ENCODE assay signal across 9 cellular contexts in genomic region chr5:35852084-35852734, GRCh38. TPM values are rescaled to one million over a fixed set of nuclear protein-coding genes. Genes with fewer than 3 reads are reported as not detected.
A peak's percentile ranks its signal among the peaks of the same experiment; 100 is the strongest.
DNase-seq lines count a peak whose midpoint lies in the region; ATAC-seq, FAIRE-seq and TF ChIP-seq lines count a peak whose summit lies in the region.
"Had no signal": no experiment of that assay in that cellular context is flagged by ENCODE, and none has a peak within 500 bp of the region (broad histone marks: within the 10 kb centered on the region; RNA-seq: fewer than 3 reads in every experiment).

No MANE protein-coding gene starts in this region.

- H3K9ac ChIP-seq in endothelial cell of umbilical vein (replicated peaks; ENCODE audit: extremely low read depth, insufficient read depth, low read length) = no peak overlapping the region

- H4K20me1 ChIP-seq in endothelial cell of umbilical vein (replicated peaks; ENCODE audit: control insufficient read depth, extremely low read depth, insufficient read depth, low read length) = no peaks in the 10 kb centered on the region

- TF ChIP-seq CTCF in BE2C (IDR thresholded peaks at IDR 0.05; ENCODE audit: low read depth, low read length) (no peak), endothelial cell of umbilical vein (IDR thresholded peaks at IDR 0.05; ENCODE audit: extremely low read depth in 1 of 2, insufficient read depth in 1 of 2, low read depth in 1 of 2, low read length in 2 of 2) (no peak)

- POLR2A ChIA-PET in endothelial cell of umbilical vein (lab: Charles Lee) = no interaction called here

- no peaks in the 10 kb centered on the region for H3K9me1 ChIP-seq in endothelial cell of umbilical vein (replicated peaks; ENCODE audit: control insufficient read depth, extremely low read depth, insufficient read depth, low read length)

- ATAC-seq in GM21825 (IDR thresholded peaks at IDR 0.05; ENCODE audit: unreplicated experiment) (peak; percentile 69), HG03108 (IDR thresholded peaks at IDR 0.05; ENCODE audit: unreplicated experiment) (no peak), HG02678 (IDR thresholded peaks at IDR 0.05; ENCODE audit: unreplicated experiment) (no peak)

- H3K27ac ChIP-seq in endothelial cell of umbilical vein (ENCODE audit: insufficient read depth, low read depth, low read length) = no peak overlapping the region

- in situ Hi-C loops in SK-MEL-5 (cut with HindIII; ENCODE audit: low pct_unique_long_range_greater_than_20kb, low sequenced_read_pairs) = no loop called here

- FAIRE-seq in endothelial cell of umbilical vein (lab: Jason Lieb, UNC) = no peak

- H3K9me3 ChIP-seq in BE2C (no peaks in the 10 kb centered on the region), endothelial cell of umbilical vein (replicated peaks; ENCODE audit: control insufficient read depth, insufficient read depth, low read length) (no peaks in the 10 kb centered on the region)

- H3K36me3 ChIP-seq in BE2C = no peaks in the 10 kb centered on the region
- no peaks in the 10 kb centered on the region for H3K36me3 ChIP-seq in endothelial cell of umbilical vein (ENCODE audit: control insufficient read depth in 2 of 2, extremely low read depth in 1 of 2, insufficient read depth in 2 of 2, low read length in 2 of 2)

- CTCF ChIA-PET in endothelial cell of umbilical vein (lab: Charles Lee) = interaction anchor here (1.4 to 4.1 kb wide), 2 partner anchors 49 to 72 kb away, joined by 4 to 17 read pairs; no protein-coding TSS in a partner anchor

- TF ChIP-seq POLR2A in endothelial cell of umbilical vein (IDR thresholded peaks at IDR 0.05; ENCODE audit: low read depth, low read length) = no peak

- DNase-seq in BE2C = peak; percentile 6
- DNase-seq in SK-MEL-5 (ENCODE audit: low read depth, low spot score) = peak; percentile 51
- no peak for DNase-seq in endothelial cell of umbilical vein (ENCODE audit: low read depth, low spot score)
- DNase-seq in posterior vena cava (ENCODE audit: low spot score) = no peak
- no peak for DNase-seq in NCI-H69 (lab: John Stamatoyannopoulos, UW)
- DNase-seq: hippocampal formation had no signal

- peak overlapping the region; percentile 40 for H2AFZ ChIP-seq in endothelial cell of umbilical vein (ENCODE audit: low read depth, low read length)

- no peaks in the 10 kb centered on the region for H3K79me2 ChIP-seq in endothelial cell of umbilical vein (ENCODE audit: control insufficient read depth, insufficient read depth, low read length)

- H3K4me3 ChIP-seq in BE2C (ENCODE audit: low read depth, low read length) = no peak overlapping the region
- no peak overlapping the region for H3K4me3 ChIP-seq in endothelial cell of umbilical vein (replicated peaks in 1 of 3; ENCODE audit: insufficient read depth in 1 of 3, low read depth in 1 of 3, low read length in 3 of 3)

- BruUV-seq in endothelial cell of umbilical vein (replicated peaks; lab: Mats Ljungman, UMichigan) = no TSS peak

- H3K4me1 ChIP-seq in BE2C = no peaks in the 10 kb centered on the region
- H3K4me1 ChIP-seq in endothelial cell of umbilical vein (ENCODE audit: control insufficient read depth, extremely low read depth, insufficient read depth, low read length) = peaks cover 10% of the 10 kb centered on the region

- intact Hi-C loops in endothelial cell of umbilical vein (cut with micrococcal nuclease) = no loop called here
- intact Hi-C loops in posterior vena cava (cut with DNase I) = no loop called here

- no peak overlapping the region for H3K4me2 ChIP-seq in endothelial cell of umbilical vein (ENCODE audit: insufficient read depth, low read length)

- dilution Hi-C loops in endothelial cell of umbilical vein (cut with MboI; ENCODE audit: extremely low pct_ligation_motif_present, low sequenced_read_pairs) = no loop called here

- H3K27me3 ChIP-seq in BE2C = no peaks in the 10 kb centered on the region
- H3K27me3 ChIP-seq in endothelial cell of umbilical vein (ENCODE audit: control insufficient read depth in 2 of 2, insufficient read depth in 2 of 2, low read length in 2 of 2) = no peaks in the 10 kb centered on the region

TF ChIP-seq in endothelial cell of umbilical vein, 7 proteins besides CTCF, POLR2A, EP300 and RAD21:
- TF ChIP-seq MAX (IDR thresholded peaks at IDR 0.05; ENCODE audit: insufficient read depth, insufficient read length) = no peak
- TF ChIP-seq JUN (IDR thresholded peaks at IDR 0.05; ENCODE audit: borderline replicate concordance, insufficient read depth, insufficient read length, low read depth) = no peak
- TF ChIP-seq EZH2 (IDR thresholded peaks at IDR 0.05; ENCODE audit: borderline replicate concordance, low read depth, low read length, severe bottlenecking) = no peak
- TF ChIP-seq POLR2AphosphoS5 (IDR thresholded peaks at IDR 0.05; ENCODE audit: insufficient read depth, low read depth, low read length) = no peak
- no peak for TF ChIP-seq MYC (IDR thresholded peaks at IDR 0.05; ENCODE audit: low read depth, low read length)
- no peak for TF ChIP-seq FOS (IDR thresholded peaks at IDR 0.05; ENCODE audit: borderline replicate concordance, insufficient read depth, low read length)
- TF ChIP-seq GATA2 (IDR thresholded peaks at IDR 0.05; ENCODE audit: insufficient read depth, insufficient read length, low read depth, low read length) = no peak

RNA-seq across cellular contexts. Expression of gene IL7R, which starts 4.5 kb away (rescaled TPM):
- not detected for polyA plus RNA-seq in BE2C (2012; ENCODE audit: insufficient read depth, insufficient read length, low read depth)
- total RNA-seq in SK-MEL-5 (2014; rRNA removed; shearing (Covaris generic)) = 0.16 and 0.18 TPM in 2 replicates
- 0.27 TPM in 1 of 2 replicates, not detected in the other for polyA plus RNA-seq in SK-MEL-5 (2015; cell fraction: cytosol; rRNA removed)
- not detected in 2 replicates for polyA plus RNA-seq in SK-MEL-5 (2015; cell fraction: nucleus; rRNA removed)
- total RNA-seq in endothelial cell of umbilical vein (1.2 TPM in 2 replicates), posterior vena cava (1 to 10 TPM; 4.2 to 5.3 TPM)
- polyA plus RNA-seq in endothelial cell of umbilical vein = 1.0 and 1.2 TPM in 2 replicates
- 1.4 and 1.9 TPM in 2 replicates for polyA plus RNA-seq in endothelial cell of umbilical vein (2011; cell fraction: cytosol; rRNA removed)
- polyA plus RNA-seq in endothelial cell of umbilical vein (2011; cell fraction: nucleus; rRNA removed) = 2.9 and 3.5 TPM in 2 replicates
- 6.5 and 7.6 TPM in 2 replicates for polyA plus RNA-seq in endothelial cell of umbilical vein (2012)
- polyA minus RNA-seq in endothelial cell of umbilical vein = 1.8 and 2.4 TPM in 2 replicates
- 0.61 TPM for polyA minus RNA-seq in endothelial cell of umbilical vein (2011; cell fraction: cytosol; rRNA and poly(A)+ RNA removed)
- polyA minus RNA-seq in endothelial cell of umbilical vein (2011; cell fraction: nucleus; rRNA and poly(A)+ RNA removed) = 1.9 and 2.4 TPM in 2 replicates

Comparison
In these comparisons a context has a peak if more than half of its experiments do, and no peak if none do; other contexts are left out.
1. DNase-seq: peak in BE2C (single experiment) and SK-MEL-5 (single experiment); none in endothelial cell of umbilical vein (single experiment), posterior vena cava (single experiment) and NCI-H69 (single experiment).